13 cellular contexts compared by ENCODE assay signal in the genomic region with DNA sequence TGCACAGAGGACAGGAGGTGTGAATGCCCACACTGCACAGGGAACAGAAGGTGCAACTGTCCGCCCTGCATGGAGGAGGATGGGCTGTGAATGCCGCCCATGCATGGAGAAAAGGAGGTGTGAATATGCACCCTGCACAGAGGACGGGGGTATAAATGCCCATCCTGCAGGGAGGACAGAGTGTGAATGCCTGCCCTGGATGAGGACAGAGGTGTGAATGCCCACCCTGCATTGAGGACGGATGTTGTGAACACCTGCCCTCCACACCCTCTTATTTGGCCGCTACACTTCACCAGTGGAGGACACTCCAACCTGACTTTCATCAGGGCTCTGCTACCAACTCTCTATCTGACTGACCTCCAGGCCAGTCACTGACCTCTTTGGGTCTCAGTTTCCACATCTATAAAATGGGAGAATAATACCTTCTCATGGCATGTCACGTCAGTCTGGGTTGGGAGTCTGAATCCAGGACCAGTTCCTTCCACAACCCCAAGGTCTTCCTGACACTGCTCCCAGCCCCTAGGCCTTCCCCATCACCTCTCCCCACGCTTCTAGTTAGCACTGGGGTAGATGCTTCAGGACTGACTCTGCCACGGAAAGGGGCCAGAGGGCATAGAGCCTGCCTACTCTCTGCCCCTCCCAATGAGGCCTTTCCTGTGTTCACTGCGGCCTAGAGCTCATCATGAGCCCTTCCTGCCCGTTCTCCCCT. TPM values are rescaled to one million over a fixed set of nuclear protein-coding genes. Genes with fewer than 3 reads are reported as not detected.
DNase-seq lines count a peak whose midpoint lies in the region; ATAC-seq and TF ChIP-seq lines count a peak whose summit lies in the region.
"Had no signal": no experiment of that assay in that cellular context is flagged by ENCODE, and none has a peak within 500 bp of the region (broad histone marks: within the 10 kb centered on the region; RNA-seq: fewer than 3 reads in every experiment).

No MANE protein-coding gene starts in this region.

- H2AFZ ChIP-seq in mammary epithelial cell (ENCODE audit: low read depth, low read length) = no peak overlapping the region

- peaks cover 25% of the 10 kb centered on the region for H3K4me1 ChIP-seq in BE2C
- peaks cover 49% of the 10 kb centered on the region for H3K4me1 ChIP-seq in mammary epithelial cell (ENCODE audit: insufficient read depth, low read length)

- H3K27ac Mint-ChIP-seq in activated CD8-positive, alpha-beta T cell treated with anti-CD3 and anti-CD28 coated beads for 36 hours = peak overlapping the region; percentile 98
- peak overlapping the region; percentile 87 to 99 (median 95) for H3K27ac Mint-ChIP-seq in immature natural killer cell
- peak overlapping the region; percentile 77 to 94 for H3K27ac Mint-ChIP-seq in stimulated activated naive CD8-positive, alpha-beta T cell treated with anti-CD3 and anti-CD28 coated beads, Interleukin-15, amount 100 ng/mL, for 72 hours

- no peaks in the 10 kb centered on the region for H4K20me1 ChIP-seq in mammary epithelial cell (ENCODE audit: insufficient read depth, low read length)

- in situ Hi-C loops in mammary epithelial cell (cut with MboI; ENCODE audit: low sequenced_read_pairs in 2 of 2) = no loop called here

- BruUV-seq in mammary epithelial cell (replicated peaks; lab: Mats Ljungman, UMichigan) = no TSS peak

- ATAC-seq in activated CD8-positive, alpha-beta T cell treated with anti-CD3 and anti-CD28 coated beads for 36 hours = no peak
- ATAC-seq in stimulated activated naive CD8-positive, alpha-beta T cell treated with anti-CD3 and anti-CD28 coated beads, Interleukin-15, amount 100 ng/mL, for 72 hours = no peak
- ATAC-seq: body of pancreas, left colon had no signal

- H3K9ac ChIP-seq in mammary epithelial cell (ENCODE audit: insufficient read depth, low read length) = no peak overlapping the region

- H3K4me1 Mint-ChIP-seq in activated CD8-positive, alpha-beta T cell treated with anti-CD3 and anti-CD28 coated beads for 36 hours (ENCODE audit: low read depth) = peaks cover 58% of the 10 kb centered on the region
- peaks cover 58 to 65% of the 10 kb centered on the region in 2 donors for H3K4me1 Mint-ChIP-seq in immature natural killer cell
- H3K4me1 Mint-ChIP-seq in stimulated activated naive CD8-positive, alpha-beta T cell treated with anti-CD3 and anti-CD28 coated beads, Interleukin-15, amount 100 ng/mL, for 72 hours = peaks cover 66% of the 10 kb centered on the region

- no peaks in the 10 kb centered on the region for H3K27me3 Mint-ChIP-seq in activated CD8-positive, alpha-beta T cell treated with anti-CD3 and anti-CD28 coated beads for 36 hours
- peaks cover 3 to 26% (median 14%) of the 10 kb centered on the region in 3 donors for H3K27me3 Mint-ChIP-seq in immature natural killer cell (ENCODE audit: low read depth in 3 of 3)
- no peaks in the 10 kb centered on the region for H3K27me3 Mint-ChIP-seq in stimulated activated naive CD8-positive, alpha-beta T cell treated with anti-CD3 and anti-CD28 coated beads, Interleukin-15, amount 100 ng/mL, for 72 hours

- 99% methylated on average over 10 of the region's 10 CpGs for WGBS in mammary epithelial cell (ENCODE audit: low coverage, missing lambda C conversion rate)

- no peaks in the 10 kb centered on the region for H3K9me3 ChIP-seq in BE2C
- H3K9me3 ChIP-seq in mammary epithelial cell (replicated peaks; ENCODE audit: insufficient read depth, low read length) = no peaks in the 10 kb centered on the region
- H3K9me3 ChIP-seq: body of pancreas had no signal

- POLR2A ChIA-PET in activated CD8-positive, alpha-beta T cell treated with anti-CD3 and anti-CD28 coated beads for 36 hours (lab: Charles Lee) = interaction anchor here (1.0 to 5.2 kb wide), 3 partner anchors 10 to 27 kb away, joined by 4 to 69 read pairs (median 14); partner anchors contain the start of gene ZBTB17

- H3K79me2 ChIP-seq in mammary epithelial cell (ENCODE audit: insufficient read depth, low read length) = peaks cover 54% of the 10 kb centered on the region

- H3K27ac ChIP-seq in mammary epithelial cell (ENCODE audit: insufficient read depth, low read depth, low read length) = no peak overlapping the region

- no peak for TF ChIP-seq CTCF in activated CD8-positive, alpha-beta T cell treated with anti-CD3 and anti-CD28 coated beads for 36 hours (IDR thresholded peaks at IDR 0.05)
- TF ChIP-seq CTCF in BE2C (IDR thresholded peaks at IDR 0.05; ENCODE audit: low read depth, low read length) = no peak
- no peak for TF ChIP-seq CTCF in mammary epithelial cell (conservative IDR thresholded peaks at IDR 0.05 in 1 of 2, IDR thresholded peaks at IDR 0.05 in 1 of 2; ENCODE audit: extremely low read depth in 1 of 2, insufficient read depth in 1 of 2, low read depth in 1 of 2, low read length in 2 of 2)

- no peaks in the 10 kb centered on the region for H3K9me3 Mint-ChIP-seq in activated CD8-positive, alpha-beta T cell treated with anti-CD3 and anti-CD28 coated beads for 36 hours
- H3K9me3 Mint-ChIP-seq in immature natural killer cell = peaks cover 0 to 2% (median 0%) of the 10 kb centered on the region in 6 donors
- no peaks in the 10 kb centered on the region for H3K9me3 Mint-ChIP-seq in stimulated activated naive CD8-positive, alpha-beta T cell treated with anti-CD3 and anti-CD28 coated beads, Interleukin-15, amount 100 ng/mL, for 72 hours

- peak overlapping the region; percentile 43 for H3K4me3 Mint-ChIP-seq in activated CD8-positive, alpha-beta T cell treated with anti-CD3 and anti-CD28 coated beads for 36 hours
- H3K4me3 Mint-ChIP-seq in immature natural killer cell = peak overlapping the region in 4 of 5 donors; percentile 27 to 75 (median 46)
- H3K4me3 Mint-ChIP-seq in stimulated activated naive CD8-positive, alpha-beta T cell treated with anti-CD3 and anti-CD28 coated beads, Interleukin-15, amount 100 ng/mL, for 72 hours = peak overlapping the region in 1 of 2 donors; percentile 74

- H3K4me2 ChIP-seq in mammary epithelial cell (ENCODE audit: insufficient read depth, low read depth, low read length) = no peak overlapping the region

- DNase-seq in H7 = peak; percentile 33
- no peak for DNase-seq in activated CD8-positive, alpha-beta T cell treated with anti-CD3 and anti-CD28 coated beads for 36 hours
- DNase-seq in immature natural killer cell = peak in 1 of 3 donors; percentile 33
- DNase-seq in stimulated activated naive CD8-positive, alpha-beta T cell treated with anti-CD3 and anti-CD28 coated beads, Interleukin-15, amount 100 ng/mL, for 72 hours = no peak
- no peak for DNase-seq in BE2C
- DNase-seq in mammary epithelial cell = no peak
- no peak for DNase-seq in dermis blood vessel endothelial cell
- DNase-seq: DMS79 treated with DMSO at 0.1 percent for 48 hours, Kasumi-1, left colon, NCI-H446, Right ventricle myocardium superior had no signal

- intact Hi-C loops in activated CD8-positive, alpha-beta T cell treated with anti-CD3 and anti-CD28 coated beads for 36 hours (cut with micrococcal nuclease) = no loop called here
- intact Hi-C loops in mammary epithelial cell (cut with micrococcal nuclease) = loop anchor here (2.0 to 5.0 kb wide), 2 partner anchors 45 to 147 kb away; no protein-coding TSS in a partner anchor

- peaks cover 35% of the 10 kb centered on the region for H3K36me3 Mint-ChIP-seq in activated CD8-positive, alpha-beta T cell treated with anti-CD3 and anti-CD28 coated beads for 36 hours (ENCODE audit: low read depth)
- H3K36me3 Mint-ChIP-seq in immature natural killer cell = peaks cover 0 to 4% (median under 1%) of the 10 kb centered on the region in 3 donors

- H3K27me3 ChIP-seq in H7 (ENCODE audit: control insufficient read depth, insufficient read depth, low read length) (no peaks in the 10 kb centered on the region), BE2C (no peaks in the 10 kb centered on the region), mammary epithelial cell (ENCODE audit: insufficient read depth, low read length) (no peaks in the 10 kb centered on the region)
- H3K27me3 ChIP-seq: body of pancreas had no signal

- dilution Hi-C loops in mammary epithelial cell (cut with HindIII; ENCODE audit: low sequenced_read_pairs) = no loop called here

- no peak overlapping the region for H3K4me3 ChIP-seq in H7 (ENCODE audit: insufficient read depth, low read depth, low read length)
- no peak overlapping the region for H3K4me3 ChIP-seq in BE2C (ENCODE audit: low read depth, low read length)
- H3K4me3 ChIP-seq in mammary epithelial cell (replicated peaks in 1 of 3; ENCODE audit: insufficient read depth in 1 of 3, low read depth in 2 of 3, low read length in 3 of 3) = no peak overlapping the region
- H3K4me3 ChIP-seq: body of pancreas had no signal

- H3K36me3 ChIP-seq in H7 (replicated peaks; ENCODE audit: control insufficient read depth, insufficient read depth, low read length) (peaks cover 6% of the 10 kb centered on the region), BE2C (peaks cover 22% of the 10 kb centered on the region), mammary epithelial cell (ENCODE audit: insufficient read depth, low read length) (peaks cover 15% of the 10 kb centered on the region)

- CTCF ChIA-PET in activated CD8-positive, alpha-beta T cell treated with anti-CD3 and anti-CD28 coated beads for 36 hours (lab: Charles Lee) = interaction anchor here (0.8 kb wide), 1 partner anchor 12 kb away, joined by 3 read pairs; no protein-coding TSS in a partner anchor
- CTCF ChIA-PET in mammary epithelial cell (lab: Charles Lee; ENCODE audit: low non-redundant PET) = no interaction called here

RNA-seq across cellular contexts. Expression of gene ZBTB17, which starts 28.4 kb away (rescaled TPM):
- total RNA-seq in H7 (2014; rRNA removed; shearing (Covaris generic)) = 53.5 and 62.6 TPM in 2 replicates
- total RNA-seq in activated CD8-positive, alpha-beta T cell treated with anti-CD3 and anti-CD28 coated beads for 36 hours = 10 to 100 TPM; 44.1 to 45.7 TPM
- polyA plus RNA-seq in immature natural killer cell (10 to 100 TPM in 1 of 3 donors, 1 to 10 TPM in 2; 6.1 to 21.4 (median 7.0) TPM), mammary epithelial cell (25.2 TPM)
- 73.4 TPM for polyA plus RNA-seq in BE2C (2012; ENCODE audit: insufficient read depth, insufficient read length, low read depth)
- total RNA-seq in mammary epithelial cell (10 to 100 TPM; 26.2 to 36.6 TPM), dermis blood vessel endothelial cell (45.6 and 49.7 TPM in 2 replicates)
- polyA minus RNA-seq in mammary epithelial cell = 13.7 TPM

RNA-seq across cellular contexts. Expression of gene SRARP, which starts 56.5 kb away (rescaled TPM):
- 0.15 and 0.28 TPM in 2 replicates for total RNA-seq in H7 (2014; rRNA removed; shearing (Covaris generic))
- total RNA-seq in activated CD8-positive, alpha-beta T cell treated with anti-CD3 and anti-CD28 coated beads for 36 hours = not detected
- polyA plus RNA-seq in immature natural killer cell (not detected), mammary epithelial cell (not detected)
- polyA plus RNA-seq in BE2C (2012; ENCODE audit: insufficient read depth, insufficient read length, low read depth) = not detected
- total RNA-seq in mammary epithelial cell (not detected), dermis blood vessel endothelial cell (0.28 and 0.51 TPM in 2 replicates)
- not detected for polyA minus RNA-seq in mammary epithelial cell
- total RNA-seq: body of pancreas, left colon had no signal
